In the genomic region with DNA sequence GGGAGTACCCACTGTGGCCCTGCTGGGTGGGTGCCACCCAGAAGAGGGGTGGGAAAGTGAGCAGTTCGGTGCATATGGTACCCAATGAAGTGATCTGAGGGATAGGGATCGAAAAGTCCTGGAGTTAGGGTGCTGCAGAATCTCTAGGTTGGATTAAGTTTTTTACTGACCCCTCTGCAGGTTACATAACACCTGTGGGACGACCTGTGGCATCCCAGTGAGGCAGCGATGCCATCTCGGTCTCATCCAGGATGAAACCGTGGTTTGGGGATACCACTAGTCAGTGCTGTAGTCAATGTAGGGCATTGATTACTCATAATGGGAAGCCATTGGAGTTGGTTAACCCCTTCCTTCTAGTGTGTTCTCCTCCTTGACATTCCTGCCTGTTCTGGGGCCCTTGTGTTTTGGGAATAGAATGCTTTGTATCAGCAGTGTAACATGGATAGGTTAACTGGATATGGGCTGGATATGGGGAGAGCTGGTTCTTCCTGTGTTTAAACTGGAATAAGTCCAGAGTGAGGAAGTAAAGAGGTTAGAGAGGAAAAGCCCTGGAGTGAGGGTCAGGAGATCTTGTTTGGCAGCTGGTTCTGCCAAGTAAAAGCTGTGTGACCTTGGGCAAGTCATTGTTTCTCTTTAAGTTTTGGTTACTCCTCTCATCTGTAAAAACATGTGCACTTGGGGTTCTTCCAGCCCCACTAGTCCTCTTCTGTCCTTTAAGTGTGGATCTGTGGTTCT, we compare ENCODE assay signal across 12 cellular contexts. TPM values are rescaled to one million over a fixed set of nuclear protein-coding genes. Genes with fewer than 3 reads are reported as not detected.
DNase-seq lines count a peak whose midpoint lies in the region; ATAC-seq, FAIRE-seq and TF ChIP-seq lines count a peak whose summit lies in the region.
"Had no signal": no experiment of that assay in that cellular context is flagged by ENCODE, and none has a peak within 500 bp of the region (broad histone marks: within the 10 kb centered on the region; RNA-seq: fewer than 3 reads in every experiment).

No MANE protein-coding gene starts in this region.

- no peak for DNase-seq in activated CD4-positive, alpha-beta T cell treated with anti-CD3 and anti-CD28 coated beads, Interleukin-2, amount 10 ng/mL, durations not matched to agents 7 days and 5 days
- DNase-seq in activated CD4-positive, alpha-beta T cell treated with anti-CD3 and anti-CD28 coated beads, Interleukin-2, amount 50 U/mL, for 1 hour: no peak
- DNase-seq in endothelial cell of umbilical vein (ENCODE audit: low read depth, low spot score) (peak; percentile 31), left ventricle myocardium superior (no peak), NCI-H82 (lab: John Stamatoyannopoulos, UW) (no peak)
- DNase-seq in stimulated activated naive B cell treated with anti-CD40 and anti-IgM and Interleukin-4, amounts not matched to agents 10 μg/mL and 1 μg/mL and 100 μg/mL, for 72 hours: no peak
- no peak for DNase-seq in NK-92 treated with Interleukin-12 subunit alpha and Interleukin-12 subunit beta, amount 100 ng/mL, for 24 hours (lab: John Stamatoyannopoulos, UW)
- DNase-seq: testis had no signal

- H3K4me1 ChIP-seq in endothelial cell of umbilical vein (ENCODE audit: control insufficient read depth, extremely low read depth, insufficient read depth, low read length): peaks cover 26% of the 10 kb centered on the region
- H3K4me1 ChIP-seq: testis had no signal

- no TSS peak for BruUV-seq in endothelial cell of umbilical vein (replicated peaks; lab: Mats Ljungman, UMichigan)

- no peaks in the 10 kb centered on the region for H3K27me3 ChIP-seq in endothelial cell of umbilical vein (ENCODE audit: control insufficient read depth in 2 of 2, insufficient read depth in 2 of 2, low read length in 2 of 2)
- H3K27me3 ChIP-seq: testis had no signal

- no peak for TF ChIP-seq CTCF in endothelial cell of umbilical vein (IDR thresholded peaks at IDR 0.05; ENCODE audit: extremely low read depth in 1 of 2, insufficient read depth in 1 of 2, low read depth in 1 of 2, low read length in 2 of 2)

- H3K27me3 Mint-ChIP-seq in activated CD4-positive, alpha-beta T cell treated with anti-CD3 and anti-CD28 coated beads, Interleukin-2, amount 10 ng/mL, durations not matched to agents 7 days and 5 days: peaks cover 16% of the 10 kb centered on the region
- H3K27me3 Mint-ChIP-seq in stimulated activated naive B cell treated with anti-CD40 and anti-IgM and Interleukin-4, amounts not matched to agents 10 μg/mL and 1 μg/mL and 100 μg/mL, for 72 hours: no peaks in the 10 kb centered on the region

- no peaks in the 10 kb centered on the region for H4K20me1 ChIP-seq in endothelial cell of umbilical vein (replicated peaks; ENCODE audit: control insufficient read depth, extremely low read depth, insufficient read depth, low read length)

- no peaks in the 10 kb centered on the region for H3K79me2 ChIP-seq in endothelial cell of umbilical vein (ENCODE audit: control insufficient read depth, insufficient read depth, low read length)

- POLR2A ChIA-PET in activated CD4-positive, alpha-beta T cell treated with anti-CD3 and anti-CD28 coated beads, Interleukin-2, amount 10 ng/mL, durations not matched to agents 7 days and 5 days (lab: Charles Lee): interaction anchor here (1.9 kb wide), 1 partner anchor 43 kb away, joined by 4 read pairs; the partner anchor contains the start of gene ATF3
- POLR2A ChIA-PET in endothelial cell of umbilical vein (lab: Charles Lee): interaction anchor here (2.8 kb wide), 1 partner anchor 43 kb away, joined by 16 read pairs; the partner anchor contains the start of gene ATF3

- ATAC-seq in stimulated activated naive B cell treated with anti-CD40 and anti-IgM and Interleukin-4, amounts not matched to agents 10 μg/mL and 1 μg/mL and 100 μg/mL, for 72 hours (replicated peaks): no peak
- no peak for ATAC-seq in left ventricle myocardium superior

- FAIRE-seq in endothelial cell of umbilical vein (lab: Jason Lieb, UNC): peak; percentile 83
- FAIRE-seq: astrocyte, G401.6 had no signal

- no peak overlapping the region for H3K4me3 ChIP-seq in endothelial cell of umbilical vein (replicated peaks in 1 of 3; ENCODE audit: insufficient read depth in 1 of 3, low read depth in 1 of 3, low read length in 3 of 3)
- H3K4me3 ChIP-seq: lung had no signal

- no peaks in the 10 kb centered on the region for H3K36me3 Mint-ChIP-seq in activated CD4-positive, alpha-beta T cell treated with anti-CD3 and anti-CD28 coated beads, Interleukin-2, amount 10 ng/mL, durations not matched to agents 7 days and 5 days (ENCODE audit: low read depth)
- H3K36me3 Mint-ChIP-seq in stimulated activated naive B cell treated with anti-CD40 and anti-IgM and Interleukin-4, amounts not matched to agents 10 μg/mL and 1 μg/mL and 100 μg/mL, for 72 hours: peaks cover 0 to 3% of the 10 kb centered on the region in 2 donors

- CTCF ChIA-PET in activated CD4-positive, alpha-beta T cell treated with anti-CD3 and anti-CD28 coated beads, Interleukin-2, amount 10 ng/mL, durations not matched to agents 7 days and 5 days (lab: Charles Lee): interaction anchor here (1.5 to 2.6 kb wide), 3 partner anchors 17 to 99 kb away, joined by 4 to 10 read pairs (median 8); no protein-coding TSS in a partner anchor
- CTCF ChIA-PET in endothelial cell of umbilical vein (lab: Charles Lee): interaction anchor here (1.2 to 2.0 kb wide), 2 partner anchors 42 to 89 kb away, joined by 3 to 7 read pairs; partner anchors contain the start of gene ATF3

- peak overlapping the region; percentile 86 for H3K4me3 Mint-ChIP-seq in activated CD4-positive, alpha-beta T cell treated with anti-CD3 and anti-CD28 coated beads, Interleukin-2, amount 10 ng/mL, durations not matched to agents 7 days and 5 days
- H3K4me3 Mint-ChIP-seq in stimulated activated naive B cell treated with anti-CD40 and anti-IgM and Interleukin-4, amounts not matched to agents 10 μg/mL and 1 μg/mL and 100 μg/mL, for 72 hours: peak overlapping the region; percentile 77 to 84

- no peak overlapping the region for H3K27ac ChIP-seq in endothelial cell of umbilical vein (ENCODE audit: insufficient read depth, low read depth, low read length)

- peaks cover 3% of the 10 kb centered on the region for H3K9me3 Mint-ChIP-seq in activated CD4-positive, alpha-beta T cell treated with anti-CD3 and anti-CD28 coated beads, Interleukin-2, amount 10 ng/mL, durations not matched to agents 7 days and 5 days
- H3K9me3 Mint-ChIP-seq in stimulated activated naive B cell treated with anti-CD40 and anti-IgM and Interleukin-4, amounts not matched to agents 10 μg/mL and 1 μg/mL and 100 μg/mL, for 72 hours: peaks cover 0 to 7% of the 10 kb centered on the region in 2 donors

- H3K4me1 Mint-ChIP-seq in activated CD4-positive, alpha-beta T cell treated with anti-CD3 and anti-CD28 coated beads, Interleukin-2, amount 10 ng/mL, durations not matched to agents 7 days and 5 days: peaks cover 27% of the 10 kb centered on the region
- peaks cover 23 to 33% of the 10 kb centered on the region in 2 donors for H3K4me1 Mint-ChIP-seq in stimulated activated naive B cell treated with anti-CD40 and anti-IgM and Interleukin-4, amounts not matched to agents 10 μg/mL and 1 μg/mL and 100 μg/mL, for 72 hours

- H3K27ac Mint-ChIP-seq in activated CD4-positive, alpha-beta T cell treated with anti-CD3 and anti-CD28 coated beads, Interleukin-2, amount 10 ng/mL, durations not matched to agents 7 days and 5 days: peak overlapping the region; percentile 99
- peak overlapping the region; percentile 92 for H3K27ac Mint-ChIP-seq in stimulated activated naive B cell treated with anti-CD40 and anti-IgM and Interleukin-4, amounts not matched to agents 10 μg/mL and 1 μg/mL and 100 μg/mL, for 72 hours

- intact Hi-C loops in endothelial cell of umbilical vein (cut with micrococcal nuclease): loop anchor here (10.0 kb wide), 1 partner anchor 991 kb away; the partner anchor contains the start of gene SLC30A1
- intact Hi-C loops in left ventricle myocardium superior (cut with micrococcal nuclease): no loop called here

- dilution Hi-C loops in endothelial cell of umbilical vein (cut with MboI; ENCODE audit: extremely low pct_ligation_motif_present, low sequenced_read_pairs): no loop called here

- H3K9me1 ChIP-seq in endothelial cell of umbilical vein (replicated peaks; ENCODE audit: control insufficient read depth, extremely low read depth, insufficient read depth, low read length): no peaks in the 10 kb centered on the region

- no peak overlapping the region for H3K9ac ChIP-seq in endothelial cell of umbilical vein (replicated peaks; ENCODE audit: extremely low read depth, insufficient read depth, low read length)

- no peaks in the 10 kb centered on the region for H3K9me3 ChIP-seq in endothelial cell of umbilical vein (replicated peaks; ENCODE audit: control insufficient read depth, insufficient read depth, low read length)
- H3K9me3 ChIP-seq: testis had no signal

- TF ChIP-seq POLR2A in endothelial cell of umbilical vein (IDR thresholded peaks at IDR 0.05; ENCODE audit: low read depth, low read length): no peak

- no peak overlapping the region for H2AFZ ChIP-seq in endothelial cell of umbilical vein (ENCODE audit: low read depth, low read length)

- H3K36me3 ChIP-seq in endothelial cell of umbilical vein (ENCODE audit: control insufficient read depth in 2 of 2, extremely low read depth in 1 of 2, insufficient read depth in 2 of 2, low read length in 2 of 2): no peaks in the 10 kb centered on the region

- H3K4me2 ChIP-seq in endothelial cell of umbilical vein (ENCODE audit: insufficient read depth, low read length): no peak overlapping the region

TF ChIP-seq in PFSK-1, 5 proteins besides CTCF, POLR2A, EP300 and RAD21:
- TF ChIP-seq SIN3A (IDR thresholded peaks at IDR 0.05; ENCODE audit: borderline replicate concordance, insufficient read depth, low read length): 0 out of 2 replicates have a peak, but pooled peaks have one; percentile 5
- no peak for TF ChIP-seq POLR2AphosphoS5 (IDR thresholded peaks at IDR 0.05; ENCODE audit: low read depth, low read length)

RNA-seq across cellular contexts. Expression of gene ATF3, which starts 42.8 kb away (rescaled TPM):
- 10 to 100 TPM; 10.0 to 13.0 TPM for total RNA-seq in activated CD4-positive, alpha-beta T cell treated with anti-CD3 and anti-CD28 coated beads, Interleukin-2, amount 10 ng/mL, durations not matched to agents 7 days and 5 days
- 155 TPM for polyA plus RNA-seq in PFSK-1 (2012; ENCODE audit: insufficient read length, low read depth)
- total RNA-seq in endothelial cell of umbilical vein: 6.1 and 10.7 TPM in 2 replicates
- polyA plus RNA-seq in endothelial cell of umbilical vein: 16.6 and 17.1 TPM in 2 replicates
- 15.0 and 27.2 TPM in 2 replicates for polyA plus RNA-seq in endothelial cell of umbilical vein (2011; cell fraction: cytosol; rRNA removed)
- 112 and 144 TPM in 2 replicates for polyA plus RNA-seq in endothelial cell of umbilical vein (2011; cell fraction: nucleus; rRNA removed)
- 20.5 and 21.1 TPM in 2 replicates for polyA plus RNA-seq in endothelial cell of umbilical vein (2012)
- polyA minus RNA-seq in endothelial cell of umbilical vein: 21.1 and 35.4 TPM in 2 replicates
- polyA minus RNA-seq in endothelial cell of umbilical vein (2011; cell fraction: cytosol; rRNA and poly(A)+ RNA removed): 24.9 TPM
- polyA minus RNA-seq in endothelial cell of umbilical vein (2011; cell fraction: nucleus; rRNA and poly(A)+ RNA removed): 91.9 and 95.5 TPM in 2 replicates
- 14.6 TPM for total RNA-seq in left ventricle myocardium superior
